In genomic region chr14:91371011-91371989, GRCh38 we compare ENCODE assay signal across 14 cellular contexts. TPM values are rescaled to one million over a fixed set of nuclear protein-coding genes. Genes with fewer than 3 reads are reported as not detected.
A peak's percentile ranks its signal among the peaks of the same experiment; 100 is the strongest.
DNase-seq lines count a peak whose midpoint lies in the region; ATAC-seq and TF ChIP-seq lines count a peak whose summit lies in the region.
"Had no signal": no experiment of that assay in that cellular context is flagged by ENCODE, and none has a peak within 500 bp of the region (broad histone marks: within the 10 kb centered on the region; RNA-seq: fewer than 3 reads in every experiment).

No MANE protein-coding gene starts in this region.

- H3K27me3 Mint-ChIP-seq in CD14-positive monocyte (ENCODE audit: low read depth in 3 of 3) (no peaks in the 10 kb centered on the region), immature natural killer cell (ENCODE audit: low read depth in 3 of 3) (peaks cover 2 to 17% (median 13%) of the 10 kb centered on the region in 3 donors)

- H3K4me1 Mint-ChIP-seq in CD14-positive monocyte (peaks cover 98% of the 10 kb centered on the region), immature natural killer cell (peaks cover 98 to 100% of the 10 kb centered on the region in 2 donors)

- H3K4me3 Mint-ChIP-seq in CD14-positive monocyte, result no peak overlapping the region
- H3K4me3 Mint-ChIP-seq in immature natural killer cell, result peak overlapping the region; percentile 44 to 86 (median 79)

- H3K36me3 Mint-ChIP-seq in CD14-positive monocyte (peaks cover 38 to 50% of the 10 kb centered on the region in 2 donors), immature natural killer cell (peaks cover 0 to 4% (median 0%) of the 10 kb centered on the region in 3 donors)

- H3K9me3 Mint-ChIP-seq in CD14-positive monocyte, result peaks cover 0 to 2% (median 0%) of the 10 kb centered on the region in 7 donors
- H3K9me3 Mint-ChIP-seq in immature natural killer cell, result no peaks in the 10 kb centered on the region

- intact Hi-C loops in CD14-positive monocyte (cut with micrococcal nuclease), result no loop called here

- TF ChIP-seq CTCF in CD14-positive monocyte (IDR thresholded peaks at IDR 0.05) (no peak), GM12875 (IDR thresholded peaks at IDR 0.05; ENCODE audit: borderline replicate concordance, insufficient read depth, low read depth, low read length) (no peak), VCaP (conservative IDR thresholded peaks at IDR 0.05) (no peak)

- ATAC-seq in GM18868 (IDR thresholded peaks at IDR 0.05; ENCODE audit: unreplicated experiment), result no peak

- DNase-seq in CD14-positive monocyte (ENCODE audit: low spot score), result no peak
- no peak for DNase-seq in immature natural killer cell
- DNase-seq in NCI-H128 (lab: John Stamatoyannopoulos, UW; ENCODE audit: unreplicated experiment), result no peak
- no peak for DNase-seq in AML-193 (lab: John Stamatoyannopoulos, UW)
- DNase-seq in iPS-NIHi11 (ENCODE audit: low spot score), result no peak
- DNase-seq: activated CD8-positive, alpha-beta memory T cell treated with anti-CD3 and anti-CD28 coated beads, Interleukin-2, amount 50 U/mL, for 48 hours; heart right ventricle; midbrain; NCI-H146; SHP77 treated with DMSO at 0.1 percent for 48 hours; small intestine had no signal

- H3K27ac Mint-ChIP-seq in CD14-positive monocyte (peak overlapping the region in 4 of 7 donors; percentile 28 to 85 (median 57)), immature natural killer cell (peak overlapping the region; percentile 96 to 99 (median 98))

- H3K27ac ChIP-seq in VCaP, result peak overlapping the region; percentile 82

- H3K4me3 ChIP-seq in GM12875 (ENCODE audit: low read depth, low read length), result peak overlapping the region; percentile 11
- H3K4me3 ChIP-seq: heart right ventricle had no signal

RNA-seq across cellular contexts. Expression of gene CCDC88C, which starts 46.3 kb away (rescaled TPM):
- polyA plus RNA-seq in CD14-positive monocyte (10 to 100 TPM; 11.6 to 12.3 TPM), immature natural killer cell (10 to 100 TPM; 19.5 to 58.2 (median 21.2) TPM)

Comparison
In these comparisons a context has a peak if more than half of its experiments do, and no peak if none do; other contexts are left out.
1. H3K4me3 Mint-ChIP-seq: peak in immature natural killer cell (5 of 5); none in CD14-positive monocyte (0 of 2).